Comparison of ENCODE assay signal across 8 cellular contexts in genomic region chr3:82607391-82607790, GRCh38.
"Had no signal": no experiment of that assay in that cellular context is flagged by ENCODE, and none has a peak within 500 bp of the region (broad histone marks: within the 10 kb centered on the region; RNA-seq: fewer than 3 reads in every experiment).

No MANE protein-coding gene starts in this region.

- H3K4me3 Mint-ChIP-seq: IgD-negative memory B cell had no signal

- H3K4me2 ChIP-seq: KMS-11 had no signal

- H3K4me3 ChIP-seq: K562 had no signal

- H3K27me3 Mint-ChIP-seq: IgD-negative memory B cell had no signal

- H3K27ac ChIP-seq: HL-60, KMS-11 had no signal

- H3K9ac ChIP-seq: KMS-11 had no signal

- DNase-seq: IMR-90, KBM-7, KG1 had no signal

- H3K36me3 Mint-ChIP-seq: IgD-negative memory B cell had no signal

- ATAC-seq: HepG2, K562 had no signal

- H3K4me1 Mint-ChIP-seq: IgD-negative memory B cell had no signal
